1 cellular context compared by ENCODE assay signal in the genomic region with DNA sequence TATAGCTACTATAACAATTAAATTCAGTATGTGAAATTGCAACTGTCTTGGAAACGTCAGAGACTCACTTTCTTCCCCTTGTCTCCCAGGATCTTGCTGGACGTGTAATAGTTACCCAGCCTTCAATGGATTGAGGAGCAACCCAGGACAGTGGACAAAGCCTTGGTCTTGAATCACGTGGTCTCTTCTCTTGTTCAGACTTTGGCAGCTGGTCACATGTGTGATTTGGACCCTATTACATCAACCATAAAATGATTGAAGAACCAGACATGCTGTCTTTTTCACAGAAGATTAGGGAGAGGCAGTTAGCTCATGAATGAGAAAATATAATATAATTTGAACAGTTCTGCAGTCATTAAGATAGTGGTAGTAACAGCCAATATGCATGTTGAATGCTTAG.
TF ChIP-seq lines count a peak whose summit lies in the region.

No MANE protein-coding gene starts in this region.

TF ChIP-seq in HepG2, 621 proteins besides CTCF, POLR2A, EP300 and RAD21 (continued from another document):
- TF ChIP-seq, protein P1, sequence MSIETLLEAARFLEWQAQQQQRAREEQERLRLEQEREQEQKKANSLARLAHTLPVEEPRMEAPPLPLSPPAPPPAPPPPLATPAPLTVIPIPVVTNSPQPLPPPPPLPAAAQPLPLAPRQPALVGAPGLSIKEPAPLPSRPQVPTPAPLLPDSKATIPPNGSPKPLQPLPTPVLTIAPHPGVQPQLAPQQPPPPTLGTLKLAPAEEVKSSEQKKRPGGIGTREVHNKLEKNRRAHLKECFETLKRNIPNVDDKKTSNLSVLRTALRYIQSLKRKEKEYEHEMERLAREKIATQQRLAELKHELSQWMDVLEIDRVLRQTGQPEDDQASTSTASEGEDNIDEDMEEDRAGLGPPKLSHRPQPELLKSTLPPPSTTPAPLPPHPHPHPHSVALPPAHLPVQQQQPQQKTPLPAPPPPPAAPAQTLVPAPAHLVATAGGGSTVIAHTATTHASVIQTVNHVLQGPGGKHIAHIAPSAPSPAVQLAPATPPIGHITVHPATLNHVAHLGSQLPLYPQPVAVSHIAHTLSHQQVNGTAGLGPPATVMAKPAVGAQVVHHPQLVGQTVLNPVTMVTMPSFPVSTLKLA (IDR thresholded peaks at IDR 0.05), result peak; percentile 71
